In genomic region chr4:103098331-103098730, GRCh38 we compare ENCODE assay signal across 11 cellular contexts. TPM values are rescaled to one million over a fixed set of nuclear protein-coding genes. Genes with fewer than 3 reads are reported as not detected.
DNase-seq lines count a peak whose midpoint lies in the region; ATAC-seq and TF ChIP-seq lines count a peak whose summit lies in the region.
"Had no signal": no experiment of that assay in that cellular context is flagged by ENCODE, and none has a peak within 500 bp of the region (broad histone marks: within the 10 kb centered on the region; RNA-seq: fewer than 3 reads in every experiment).

No MANE protein-coding gene starts in this region.

- H3K4me2 ChIP-seq in hepatocyte: peak overlapping the region; percentile 78

- CTCF ChIA-PET in CD8-positive, alpha-beta memory T cell (lab: Charles Lee): interaction anchor here (4.7 kb wide), 1 partner anchor 9 kb away, joined by 33 read pairs; no protein-coding TSS in a partner anchor

- POLR2A ChIA-PET in CD8-positive, alpha-beta memory T cell (lab: Charles Lee): no interaction called here

- no peak overlapping the region for H3K27ac ChIP-seq in CD8-positive, alpha-beta memory T cell (ENCODE audit: low read depth, low read length)
- peak overlapping the region; percentile 79 for H3K27ac ChIP-seq in hepatocyte

- no peak overlapping the region for H3K4me3 ChIP-seq in CD8-positive, alpha-beta memory T cell (ENCODE audit: low read length)
- peak overlapping the region; percentile 64 for H3K4me3 ChIP-seq in hepatocyte

- peaks cover 9% of the 10 kb centered on the region for H3K4me1 ChIP-seq in CD8-positive, alpha-beta memory T cell (ENCODE audit: insufficient read depth, low read length)
- H3K4me1 ChIP-seq in hepatocyte (ENCODE audit: insufficient read depth): peaks cover 20% of the 10 kb centered on the region

- H4K20me1 ChIP-seq in hepatocyte (ENCODE audit: insufficient read depth, poor library complexity, severe bottlenecking): no peaks in the 10 kb centered on the region

- H3K36me3 Mint-ChIP-seq in CD8-positive, alpha-beta memory T cell: peaks cover 0 to 20% (median 7%) of the 10 kb centered on the region in 3 donors
- H3K36me3 Mint-ChIP-seq in activated T-helper 17 cell treated with anti-CD3 and anti-CD28 coated beads, Interleukin-2, amount 50 U/mL, for 72 hours (ENCODE audit: low read depth): no peaks in the 10 kb centered on the region

- no peaks in the 10 kb centered on the region for H3K27me3 Mint-ChIP-seq in CD8-positive, alpha-beta memory T cell
- no peaks in the 10 kb centered on the region for H3K27me3 Mint-ChIP-seq in activated T-helper 17 cell treated with anti-CD3 and anti-CD28 coated beads, Interleukin-2, amount 50 U/mL, for 72 hours

- no peaks in the 10 kb centered on the region for H3K27me3 ChIP-seq in CD8-positive, alpha-beta memory T cell (ENCODE audit: insufficient read depth, low read length, poor library complexity, severe bottlenecking)
- H3K27me3 ChIP-seq in hepatocyte: no peaks in the 10 kb centered on the region

- peaks cover 4% of the 10 kb centered on the region for H3K36me3 ChIP-seq in CD8-positive, alpha-beta memory T cell (ENCODE audit: insufficient read depth, low read length)
- H3K36me3 ChIP-seq in hepatocyte (replicated peaks; ENCODE audit: insufficient read depth, low read depth): no peaks in the 10 kb centered on the region

- peak overlapping the region in 4 of 7 donors; percentile 72 to 86 (median 81) for H3K4me3 Mint-ChIP-seq in CD8-positive, alpha-beta memory T cell
- peak overlapping the region; percentile 88 for H3K4me3 Mint-ChIP-seq in activated T-helper 17 cell treated with anti-CD3 and anti-CD28 coated beads, Interleukin-2, amount 50 U/mL, for 72 hours

- TF ChIP-seq CTCF in hepatocyte (IDR thresholded peaks at IDR 0.05; ENCODE audit: poor library complexity): no peak

- no peak for ATAC-seq in activated T-helper 17 cell treated with anti-CD3 and anti-CD28 coated beads, Interleukin-2, amount 50 U/mL, for 72 hours (replicated peaks)
- ATAC-seq in GM18858 (IDR thresholded peaks at IDR 0.05; ENCODE audit: unreplicated experiment) (no peak), GM21737 (IDR thresholded peaks at IDR 0.05; ENCODE audit: unreplicated experiment) (no peak)

- no peaks in the 10 kb centered on the region for H3K9me2 ChIP-seq in hepatocyte (replicated peaks; ENCODE audit: insufficient read depth)

- no peaks in the 10 kb centered on the region for H3K9me3 ChIP-seq in CD8-positive, alpha-beta memory T cell (ENCODE audit: low read length)
- no peaks in the 10 kb centered on the region for H3K9me3 ChIP-seq in hepatocyte (ENCODE audit: low read depth)

- peak overlapping the region in 1 of 8 donors; percentile 72 for H3K27ac Mint-ChIP-seq in CD8-positive, alpha-beta memory T cell
- no peak overlapping the region for H3K27ac Mint-ChIP-seq in activated T-helper 17 cell treated with anti-CD3 and anti-CD28 coated beads, Interleukin-2, amount 50 U/mL, for 72 hours

- H2AFZ ChIP-seq in hepatocyte: no peak overlapping the region

- no peak for DNase-seq in CD8-positive, alpha-beta memory T cell
- DNase-seq in hepatocyte (ENCODE audit: low spot score) (no peak), retina (peak; percentile 53), activated gamma-delta T cell (lab: John Stamatoyannopoulos, UW) (no peak), GM03348 (ENCODE audit: low spot score) (no peak)
- DNase-seq: activated naive CD4-positive, alpha-beta T cell; EL; NCI-H1930 had no signal

- H3K9me3 Mint-ChIP-seq in CD8-positive, alpha-beta memory T cell: no peaks in the 10 kb centered on the region
- H3K9me3 Mint-ChIP-seq in activated T-helper 17 cell treated with anti-CD3 and anti-CD28 coated beads, Interleukin-2, amount 50 U/mL, for 72 hours: no peaks in the 10 kb centered on the region

- H3K4me1 Mint-ChIP-seq in CD8-positive, alpha-beta memory T cell: peaks cover 23 to 37% (median 26%) of the 10 kb centered on the region in 3 donors
- H3K4me1 Mint-ChIP-seq in activated T-helper 17 cell treated with anti-CD3 and anti-CD28 coated beads, Interleukin-2, amount 50 U/mL, for 72 hours: peaks cover 9% of the 10 kb centered on the region

- peaks cover 44% of the 10 kb centered on the region for H3K79me2 ChIP-seq in hepatocyte

- WGBS in hepatocyte (ENCODE audit: low lambda C conversion rate, missing lambda C conversion rate): 69% methylated on average over 9 of the region's 9 CpGs

RNA-seq across cellular contexts. Expression of gene BDH2, which starts 1.3 kb away (rescaled TPM):
- total RNA-seq in CD8-positive, alpha-beta memory T cell: 10 to 100 TPM; 10.9 to 11.4 TPM
- polyA plus RNA-seq in CD8-positive, alpha-beta memory T cell: 29.2 TPM
- total RNA-seq in activated T-helper 17 cell treated with anti-CD3 and anti-CD28 coated beads, Interleukin-2, amount 50 U/mL, for 72 hours: 10 to 100 TPM; 11.4 to 12.6 TPM
- 118 and 137 TPM in 2 replicates for total RNA-seq in hepatocyte
- 84.2 and 86.4 TPM in 2 replicates for polyA plus RNA-seq in hepatocyte

RNA-seq across cellular contexts. Expression of gene SLC9B2, which starts 21.8 kb away (rescaled TPM):
- 10 to 100 TPM; 35.8 to 37.0 TPM for total RNA-seq in CD8-positive, alpha-beta memory T cell
- 19.1 TPM for polyA plus RNA-seq in CD8-positive, alpha-beta memory T cell
- total RNA-seq in activated T-helper 17 cell treated with anti-CD3 and anti-CD28 coated beads, Interleukin-2, amount 50 U/mL, for 72 hours: 10 to 100 TPM; 26.0 to 36.5 TPM
- total RNA-seq in hepatocyte: 15.7 and 20.5 TPM in 2 replicates
- 13.8 and 14.5 TPM in 2 replicates for polyA plus RNA-seq in hepatocyte
